ENCODE assay signal across 13 cellular contexts in genomic region chr21:35615325-35615724, GRCh38.
"Had no signal": no experiment of that assay in that cellular context is flagged by ENCODE, and none has a peak within 500 bp of the region (broad histone marks: within the 10 kb centered on the region; RNA-seq: fewer than 3 reads in every experiment).

No MANE protein-coding gene starts in this region.

- H3K9me3 ChIP-seq: ascending aorta, breast epithelium, heart left ventricle, pancreas had no signal

- H3K4me3 ChIP-seq: ascending aorta, breast epithelium, heart left ventricle, neural progenitor cell, pancreas had no signal

- H3K4me2 ChIP-seq: neural progenitor cell had no signal

- H3K9ac ChIP-seq: neural progenitor cell had no signal

- H3K27me3 ChIP-seq: ascending aorta, breast epithelium, neural progenitor cell, pancreas had no signal

- ATAC-seq: heart left ventricle, left colon had no signal

- H3K4me1 ChIP-seq: ascending aorta, breast epithelium, neural progenitor cell had no signal

- H2AFZ ChIP-seq: neural progenitor cell had no signal

- DNase-seq: activated CD4-positive, alpha-beta T cell treated with anti-CD3 and anti-CD28 coated beads, Interleukin-2, amount 50 U/mL, for 4 hours; activated CD4-positive, CD25-positive, alpha-beta regulatory T cell treated with anti-CD3 and anti-CD28 coated beads, Interleukin-2, amount 50 U/mL, for 72 hours; activated naive CD4-positive, alpha-beta T cell treated with Interleukin-2 at 50 U/mL for 16 hours; activated naive CD8-positive, alpha-beta T cell treated with anti-CD3 and anti-CD28 coated beads, Interleukin-2, amount 50 U/mL, for 24 hours; activated T-cell treated with anti-CD3 and anti-CD28 coated beads for 4 hours; effector memory CD4-positive, alpha-beta T cell; heart left ventricle; immature natural killer cell; left colon; pancreas had no signal

- H3K27ac ChIP-seq: ascending aorta, breast epithelium, neural progenitor cell, pancreas had no signal

- H3K36me3 ChIP-seq: ascending aorta, breast epithelium, heart left ventricle, neural progenitor cell, pancreas had no signal
